ENCODE assay signal across 17 cellular contexts in genomic region chr17:39763046-39763800, GRCh38. TPM values are rescaled to one million over a fixed set of nuclear protein-coding genes. Genes with fewer than 3 reads are reported as not detected.
DNase-seq lines count a peak whose midpoint lies in the region; ATAC-seq and TF ChIP-seq lines count a peak whose summit lies in the region.
"Had no signal": no experiment of that assay in that cellular context is flagged by ENCODE, and none has a peak within 500 bp of the region (broad histone marks: within the 10 kb centered on the region; RNA-seq: fewer than 3 reads in every experiment).

No MANE protein-coding gene starts in this region.

- no peaks in the 10 kb centered on the region for H3K27me3 Mint-ChIP-seq in activated CD4-positive, alpha-beta T cell treated with anti-CD3 and anti-CD28 coated beads for 36 hours
- no peaks in the 10 kb centered on the region for H3K27me3 Mint-ChIP-seq in natural killer cell (ENCODE audit: low read depth in 2 of 2)

- H3K27ac ChIP-seq in OCI-LY7 (ENCODE audit: low read depth, low read length, poor library complexity, severe bottlenecking) (no peak overlapping the region), stomach (no peak overlapping the region)
- H3K27ac ChIP-seq: testis had no signal

- peaks cover 0 to 28% (median 0%) of the 10 kb centered on the region in 3 donors for H3K27me3 ChIP-seq in stomach
- H3K27me3 ChIP-seq: testis had no signal

- H3K4me3 Mint-ChIP-seq in activated CD4-positive, alpha-beta T cell treated with anti-CD3 and anti-CD28 coated beads for 36 hours, result no peak overlapping the region
- no peak overlapping the region for H3K4me3 Mint-ChIP-seq in natural killer cell
- H3K4me3 Mint-ChIP-seq: activated T-helper 1 cell treated with anti-CD3 and anti-CD28 coated beads, Interleukin-12 subunit alpha, Interleukin-12 subunit beta, Interleukin-2, Interleukin-4 antibody, amounts not matched to agents 30 ng/mL and 10 ng/mL and 1 ng/mL, durations not matched to agents 14 hours and 24 hours and 36 hours; neural crest cell had no signal

- no peaks in the 10 kb centered on the region for H3K9me2 ChIP-seq in OCI-LY7 (ENCODE audit: insufficient read depth, low read length)

- TF ChIP-seq POLR2A in stomach (IDR thresholded peaks at IDR 0.05), result no peak

- no peak overlapping the region for H3K4me3 ChIP-seq in OCI-LY7 (ENCODE audit: low read depth, low read length, poor library complexity, severe bottlenecking)
- no peak overlapping the region for H3K4me3 ChIP-seq in cardiac fibroblast (replicated peaks in 1 of 2; ENCODE audit: low read depth in 2 of 2, low read length in 2 of 2)
- H3K4me3 ChIP-seq in stomach, result no peak overlapping the region
- H3K4me3 ChIP-seq: testis had no signal

- intact Hi-C loops in activated CD4-positive, alpha-beta T cell treated with anti-CD3 and anti-CD28 coated beads for 36 hours (cut with DNase I, micrococcal nuclease), result no loop called here
- intact Hi-C loops in OCI-LY7 (cut with micrococcal nuclease; ENCODE audit: unreplicated experiment) (no loop called here), natural killer cell (cut with micrococcal nuclease) (no loop called here), stomach (cut with DNase I; ENCODE audit: low total_unique reads) (no loop called here)

- no peak for TF ChIP-seq EP300 in stomach (IDR thresholded peaks at IDR 0.05)

- peak overlapping the region; percentile 52 for H3K27ac Mint-ChIP-seq in activated CD4-positive, alpha-beta T cell treated with anti-CD3 and anti-CD28 coated beads for 36 hours
- peak overlapping the region; percentile 54 to 94 for H3K27ac Mint-ChIP-seq in natural killer cell
- H3K27ac Mint-ChIP-seq: activated T-helper 1 cell treated with anti-CD3 and anti-CD28 coated beads, Interleukin-12 subunit alpha, Interleukin-12 subunit beta, Interleukin-2, Interleukin-4 antibody, amounts not matched to agents 30 ng/mL and 10 ng/mL and 1 ng/mL, durations not matched to agents 14 hours and 24 hours and 36 hours had no signal

- H3K9me3 ChIP-seq in OCI-LY7 (ENCODE audit: low read length) (no peaks in the 10 kb centered on the region), stomach (no peaks in the 10 kb centered on the region)
- H3K9me3 ChIP-seq: testis had no signal

- ATAC-seq in activated CD4-positive, alpha-beta T cell treated with anti-CD3 and anti-CD28 coated beads for 36 hours, result no peak
- ATAC-seq in natural killer cell, result no peak

- H3K36me3 ChIP-seq in OCI-LY7 (ENCODE audit: insufficient read depth, low read length) (peaks cover 86% of the 10 kb centered on the region), stomach (no peaks in the 10 kb centered on the region)

- peaks cover 75% of the 10 kb centered on the region for H3K36me3 Mint-ChIP-seq in activated CD4-positive, alpha-beta T cell treated with anti-CD3 and anti-CD28 coated beads for 36 hours (ENCODE audit: low read depth)
- peaks cover 14% of the 10 kb centered on the region for H3K36me3 Mint-ChIP-seq in natural killer cell

- H2AFZ ChIP-seq in OCI-LY7 (ENCODE audit: low read length), result no peak overlapping the region

- no peak overlapping the region for H3K4me2 ChIP-seq in OCI-LY7 (ENCODE audit: low read length)

- no peak for TF ChIP-seq CTCF in OCI-LY7 (conservative IDR thresholded peaks at IDR 0.05; ENCODE audit: low read length)
- no peak for TF ChIP-seq CTCF in cardiac fibroblast (IDR thresholded peaks at IDR 0.05; ENCODE audit: low read depth, low read length)
- no peak for TF ChIP-seq CTCF in natural killer cell (IDR thresholded peaks at IDR 0.05)
- TF ChIP-seq CTCF in stomach (IDR thresholded peaks at IDR 0.05), result no peak

- BruUV-seq in OCI-LY7 (replicated peaks; lab: Mats Ljungman, UMichigan), result TSS peak; percentile 29

- peaks cover 1% of the 10 kb centered on the region for H3K9me3 Mint-ChIP-seq in activated CD4-positive, alpha-beta T cell treated with anti-CD3 and anti-CD28 coated beads for 36 hours (ENCODE audit: low read depth)
- no peaks in the 10 kb centered on the region for H3K9me3 Mint-ChIP-seq in natural killer cell
- H3K9me3 Mint-ChIP-seq: neural crest cell had no signal

- 62 to 78% (median 74%) methylated on average over 5 of the region's 5 CpGs for WGBS in stomach, 5 donors

- peaks cover 8% of the 10 kb centered on the region; the same call in 1 of the 2 replicates for H4K20me1 ChIP-seq in OCI-LY7 (ENCODE audit: insufficient read depth, low read length)

- peaks cover 78% of the 10 kb centered on the region; the same call in 1 of the 2 replicates for H3K79me2 ChIP-seq in OCI-LY7 (ENCODE audit: insufficient read depth, low read depth, low read length)

- no peak for DNase-seq in activated CD4-positive, alpha-beta T cell treated with anti-CD3 and anti-CD28 coated beads for 36 hours
- no peak for DNase-seq in activated CD4-positive, alpha-beta T cell treated with anti-CD3 and anti-CD28 coated beads for 48 hours
- DNase-seq in OCI-LY7 (ENCODE audit: low spot score) (no peak), cardiac fibroblast (ENCODE audit: low read depth in 2 of 2) (peak; percentile 16 to 59), natural killer cell (no peak), stomach (no peak)
- no peak for DNase-seq in effector CD8-positive, alpha-beta T cell (lab: John Stamatoyannopoulos, UW)
- DNase-seq in stimulated activated CD4-positive, alpha-beta T cell treated with anti-CD3 and anti-CD28 coated beads, Interleukin-1b, Interleukin-23, amount 100 ng/mL, for 48 hours, result no peak
- DNase-seq: 8988T, caudate nucleus, NCI-H2171 treated with DMSO at 0.1 percent for 48 hours, testis had no signal

- POLR2A ChIA-PET in activated CD4-positive, alpha-beta T cell treated with anti-CD3 and anti-CD28 coated beads for 36 hours (lab: Charles Lee), result interaction anchor here (0.8 to 1.3 kb wide), 2 partner anchors 12 to 57 kb away, joined by 3 to 5 read pairs; no protein-coding TSS in a partner anchor
- POLR2A ChIA-PET in OCI-LY7 (lab: Charles Lee), result interaction anchor here (0.9 to 2.1 kb wide), 3 partner anchors 12 to 17 kb away, joined by 3 to 10 read pairs (median 3); no protein-coding TSS in a partner anchor

- H3K4me1 ChIP-seq in OCI-LY7 (ENCODE audit: insufficient read depth, low read length, poor library complexity, severe bottlenecking) (peaks cover 52% of the 10 kb centered on the region), stomach (no peaks in the 10 kb centered on the region)
- H3K4me1 ChIP-seq: testis had no signal

- CTCF ChIA-PET in activated CD4-positive, alpha-beta T cell treated with anti-CD3 and anti-CD28 coated beads for 36 hours (lab: Charles Lee), result interaction anchor here (0.9 to 1.3 kb wide), 2 partner anchors 9 to 10 kb away, joined by 4 to 6 read pairs; no protein-coding TSS in a partner anchor
- CTCF ChIA-PET in OCI-LY7 (lab: Charles Lee; ENCODE audit: unreplicated experiment), result no interaction called here

- H3K4me1 Mint-ChIP-seq in activated CD4-positive, alpha-beta T cell treated with anti-CD3 and anti-CD28 coated beads for 36 hours, result peaks cover 84% of the 10 kb centered on the region
- peaks cover 60 to 67% of the 10 kb centered on the region in 2 donors for H3K4me1 Mint-ChIP-seq in natural killer cell
- H3K4me1 Mint-ChIP-seq: neural crest cell had no signal

RNA-seq across cellular contexts. Expression of gene GRB7, which starts 25.5 kb away (rescaled TPM):
- total RNA-seq in activated CD4-positive, alpha-beta T cell treated with anti-CD3 and anti-CD28 coated beads for 36 hours, result 1 to 10 TPM; 2.0 to 3.3 TPM
- 0.25 and 0.31 TPM in 2 replicates for total RNA-seq in OCI-LY7 (2014; rRNA removed; shearing (Covaris generic))
- total RNA-seq in OCI-LY7 (2022) (not detected in 2 replicates), natural killer cell (under 1 TPM in 1 of 3 donors, not detected in 2; 0.27 TPM), stomach (10 to 100 TPM in 3 of 5 donors, 1 to 10 TPM in 2; 2.3 to 43.9 (median 31.2) TPM)
- polyA plus RNA-seq in stomach, result 10 to 100 TPM in 2 of 3 donors, 1 to 10 TPM in 1; 9.5 to 34.7 (median 14.7) TPM
- total RNA-seq: glomerular endothelial cell, HT1080, neural crest cell, skeletal muscle tissue had no signal

RNA-seq across cellular contexts. Expression of gene MIEN1, which starts 32.9 kb away (rescaled TPM):
- total RNA-seq in activated CD4-positive, alpha-beta T cell treated with anti-CD3 and anti-CD28 coated beads for 36 hours, result 10 to 100 TPM; 32.5 to 39.4 TPM
- total RNA-seq in OCI-LY7 (2014; rRNA removed; shearing (Covaris generic)), result 77.3 and 89.9 TPM in 2 replicates
- 55.4 and 59.4 TPM in 2 replicates for total RNA-seq in OCI-LY7 (2022)
- 10 to 100 TPM; 48.8 to 55.2 (median 51.6) TPM for total RNA-seq in natural killer cell
- total RNA-seq in stomach, result 100 to 1,000 TPM in 2 of 5 donors, 10 to 100 TPM in 2, 1 to 10 TPM in 1; 9.3 to 312 (median 25.9) TPM
- 100 to 1,000 TPM; 106 to 134 (median 132) TPM for polyA plus RNA-seq in stomach

Comparison
In these comparisons a context has a peak if more than half of its experiments do, and no peak if none do; other contexts are left out.
1. DNase-seq: peak in cardiac fibroblast (2 of 2); none in activated CD4-positive, alpha-beta T cell treated with anti-CD3 and anti-CD28 coated beads for 36 hours (single experiment), activated CD4-positive, alpha-beta T cell treated with anti-CD3 and anti-CD28 coated beads for 48 hours (single experiment), OCI-LY7 (single experiment), natural killer cell (single experiment), effector CD8-positive, alpha-beta T cell (single experiment), stomach (single experiment) and stimulated activated CD4-positive, alpha-beta T cell treated with anti-CD3 and anti-CD28 coated beads, Interleukin-1b, Interleukin-23, amount 100 ng/mL, for 48 hours (single experiment).